Comparison of ENCODE assay signal across 11 cellular contexts in genomic region chr2:137826373-137827372, GRCh38.
DNase-seq lines count a peak whose midpoint lies in the region; ATAC-seq and TF ChIP-seq lines count a peak whose summit lies in the region.
"Had no signal": no experiment of that assay in that cellular context is flagged by ENCODE, and none has a peak within 500 bp of the region (broad histone marks: within the 10 kb centered on the region; RNA-seq: fewer than 3 reads in every experiment).

No MANE protein-coding gene starts in this region.

- DNase-seq in GM10248 (ENCODE audit: extremely low spot score) = peak; percentile 18
- DNase-seq in 8988T = no peak
- no peak for DNase-seq in activated CD4-positive, CD25-positive, alpha-beta regulatory T cell treated with anti-CD3 and anti-CD28 coated beads, Interleukin-2, amount 50 U/mL, for 72 hours
- no peak for DNase-seq in NCI-H524 treated with DMSO at 0.1 percent for 48 hours (lab: John Stamatoyannopoulos, UW)
- DNase-seq: effector memory CD4-positive, alpha-beta T cell; IMR-90; NCI-H774 had no signal

- CTCF ChIA-PET in GM10248 (lab: Yijun Ruan, JAX) = interaction anchor here (1.1 to 1.8 kb wide), 3 partner anchors 10 to 13 kb away, joined by 3 to 8 read pairs (median 4); no protein-coding TSS in a partner anchor

- POLR2A ChIA-PET in GM10248 (lab: Yijun Ruan, JAX) = no interaction called here

- TF ChIP-seq CTCF in GM10248 (IDR thresholded peaks at IDR 0.05; ENCODE audit: control extremely low read depth, extremely low read depth, low read depth, missing control alignments) = no peak

- ATAC-seq in GM19328 (IDR thresholded peaks at IDR 0.05; ENCODE audit: unreplicated experiment) = peak; percentile 88
- peak; percentile 99 for ATAC-seq in HG02852 (IDR thresholded peaks at IDR 0.05; ENCODE audit: unreplicated experiment)
- ATAC-seq in HG03575 (IDR thresholded peaks at IDR 0.05; ENCODE audit: extremely low read depth, insufficient number of reproducible peaks, low FRiP score, unreplicated experiment) = peak; percentile 97
- ATAC-seq in SK-N-SH treated with all-trans-retinoic acid at 6 μM for 48 hours = no peak

TF ChIP-seq in SK-N-SH treated with all-trans-retinoic acid at 6 μM for 48 hours, 23 proteins besides CTCF, POLR2A, EP300 and RAD21:
- no peak for TF ChIP-seq ZNF70 (CRISPR knock-in tag; IDR thresholded peaks at IDR 0.05)
- no peak for TF ChIP-seq RARB (CRISPR knock-in tag; IDR thresholded peaks at IDR 0.05)
